Comparison of ENCODE assay signal across 9 cellular contexts in the genomic region with DNA sequence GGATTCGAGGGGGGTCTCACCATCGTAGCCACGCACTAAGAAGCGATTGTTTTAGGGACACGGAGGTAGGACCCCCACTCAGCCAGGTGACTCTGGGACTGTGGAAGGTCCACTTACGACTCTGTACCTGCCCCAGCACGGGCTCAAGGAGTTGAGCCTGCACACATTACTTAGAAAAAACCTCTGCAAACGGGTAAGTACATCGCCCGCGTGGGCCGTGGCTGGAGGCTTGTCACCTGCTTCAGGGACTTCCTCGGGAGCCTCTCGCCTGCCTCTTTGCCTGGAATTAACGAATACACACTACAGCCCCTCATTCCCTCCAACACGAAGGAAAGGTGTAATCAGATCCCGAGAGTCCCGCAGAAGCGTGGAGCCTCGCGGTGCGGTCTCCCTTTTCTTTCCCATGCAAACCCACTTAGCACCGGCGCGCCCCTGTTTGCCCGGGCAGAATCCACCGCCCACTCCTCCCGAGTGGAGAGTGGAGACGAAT. TPM values are rescaled to one million over a fixed set of nuclear protein-coding genes. Genes with fewer than 3 reads are reported as not detected.
DNase-seq lines count a peak whose midpoint lies in the region; ATAC-seq, FAIRE-seq and TF ChIP-seq lines count a peak whose summit lies in the region.
"Had no signal": no experiment of that assay in that cellular context is flagged by ENCODE, and none has a peak within 500 bp of the region (broad histone marks: within the 10 kb centered on the region; RNA-seq: fewer than 3 reads in every experiment).

No MANE protein-coding gene starts in this region.

- ATAC-seq in pancreas (peak in 3 of 4 donors; percentile 13 to 18 (median 16)), HG03432 (IDR thresholded peaks at IDR 0.05; ENCODE audit: unreplicated experiment) (no peak)

- H3K9me3 ChIP-seq in SJSA1 (replicated peaks), result 0 out of 2 replicates have a peak, but pooled peaks cover 2% of the 10 kb centered on the region
- H3K9me3 ChIP-seq in esophagus (ENCODE audit: control insufficient read depth in 2 of 2, insufficient read depth in 1 of 2, low read depth in 1 of 2, low read length in 1 of 2), result no peaks in the 10 kb centered on the region
- H3K9me3 ChIP-seq in pancreas, result no peaks in the 10 kb centered on the region

- H3K4me1 ChIP-seq in SJSA1 (replicated peaks) (peaks cover 23% of the 10 kb centered on the region), esophagus (ENCODE audit: control insufficient read depth in 2 of 2, insufficient read depth in 2 of 2, low read length in 1 of 2) (peaks cover 3 to 6% of the 10 kb centered on the region in 2 donors), pancreas (peaks cover 0 to 12% (median 9%) of the 10 kb centered on the region in 3 donors)

- H3K27me3 ChIP-seq in H7 (ENCODE audit: control insufficient read depth, insufficient read depth, low read length) (no peaks in the 10 kb centered on the region), SJSA1 (replicated peaks) (peaks cover 19% of the 10 kb centered on the region; the same call in 1 of the 2 replicates), esophagus (ENCODE audit: control insufficient read depth in 1 of 2, insufficient read depth in 2 of 2, low read length in 2 of 2) (no peaks in the 10 kb centered on the region), pancreas (no peaks in the 10 kb centered on the region)

- no peak for FAIRE-seq in pancreas (lab: Jason Lieb, UNC)
- FAIRE-seq: TTC549 had no signal

- TF ChIP-seq CTCF in pancreas (IDR thresholded peaks at IDR 0.05), result no peak

- 5 to 6% methylated on average over 29 of the region's 29 CpGs for WGBS in esophagus, 2 donors
- 5 to 6% methylated on average over 29 of the region's 29 CpGs for WGBS in pancreas, 2 donors

- H3K36me3 ChIP-seq in H7 (replicated peaks; ENCODE audit: control insufficient read depth, insufficient read depth, low read length) (peaks cover 40% of the 10 kb centered on the region), SJSA1 (no peaks in the 10 kb centered on the region), esophagus (ENCODE audit: control insufficient read depth in 2 of 2, insufficient read depth in 2 of 2, low read length in 1 of 2) (no peaks in the 10 kb centered on the region), pancreas (no peaks in the 10 kb centered on the region)

- intact Hi-C loops in pancreas (cut with DNase I), result no loop called here

- no peak for DNase-seq in H7
- DNase-seq in SJSA1 (ENCODE audit: low read depth in 1 of 2, low spot score in 2 of 2), result no peak
- no peak for DNase-seq in pancreas
- DNase-seq in NCI-H2029 treated with DMSO at 0.1 percent for 48 hours (lab: John Stamatoyannopoulos, UW), result no peak
- no peak for DNase-seq in NK-92 treated with Interleukin-12 subunit alpha and Interleukin-12 subunit beta, amount 100 ng/mL, for 24 hours (lab: John Stamatoyannopoulos, UW)
- no peak for DNase-seq in SK-N-DZ (ENCODE audit: low spot score)

- H3K4me3 ChIP-seq in H7 (ENCODE audit: insufficient read depth, low read depth, low read length) (peak overlapping the region; percentile 86), SJSA1 (peak overlapping the region; percentile 64), esophagus (ENCODE audit: low read depth in 1 of 2, low read length in 2 of 2) (peak overlapping the region; percentile 46 to 56), pancreas (peak overlapping the region; percentile 61 to 87 (median 80))

- no peak overlapping the region for H3K27ac ChIP-seq in SJSA1
- H3K27ac ChIP-seq in esophagus (ENCODE audit: low read depth in 2 of 2, low read length in 1 of 2), result peak overlapping the region in 1 of 2 donors; percentile 26
- peak overlapping the region; percentile 45 to 77 (median 69) for H3K27ac ChIP-seq in pancreas

RNA-seq across cellular contexts. Expression of a gene that starts 0.8 kb away (rescaled TPM):
- 254 and 339 TPM in 2 replicates for total RNA-seq in H7 (2014; rRNA removed; shearing (Covaris generic))
- total RNA-seq in SJSA1 (2014; rRNA removed; shearing (Covaris generic)), result 5.1 and 5.5 TPM in 2 replicates
- polyA plus RNA-seq in esophagus (1 to 10 TPM; 3.4 to 3.5 TPM), pancreas (10 to 100 TPM; 23.0 to 26.3 TPM)
- 10 to 100 TPM; 33.2 to 71.5 (median 41.4) TPM for total RNA-seq in pancreas
- polyA plus RNA-seq in SK-N-DZ (2014; cell fraction: cytosol; rRNA removed), result 7.7 and 9.2 TPM in 2 replicates
- polyA plus RNA-seq in SK-N-DZ (2014; cell fraction: nucleus; rRNA removed), result 9.1 and 12.6 TPM in 2 replicates
